Comparison of ENCODE assay signal across 1 cellular context in the genomic region with DNA sequence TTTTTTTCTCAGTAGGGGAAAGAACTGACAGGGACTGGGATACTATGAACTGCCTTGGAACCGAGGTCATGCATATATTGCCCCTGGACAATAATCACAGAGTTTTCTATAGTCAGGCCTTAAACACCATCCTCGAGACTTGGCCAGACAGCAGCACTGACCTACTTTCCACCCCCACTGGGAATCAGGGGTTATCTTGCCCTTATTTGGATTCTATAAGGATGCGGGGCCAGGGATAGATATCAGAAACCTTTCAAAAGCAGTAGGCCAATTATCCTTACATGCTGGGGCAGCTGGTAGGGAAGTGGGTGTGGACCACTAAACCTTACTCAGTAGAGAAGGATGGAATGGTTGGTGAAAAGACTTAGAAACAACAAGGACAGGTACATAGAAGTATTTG.
TF ChIP-seq lines count a peak whose summit lies in the region.

No MANE protein-coding gene starts in this region.

TF ChIP-seq in A549, 52 proteins besides CTCF, POLR2A, EP300 and RAD21:
- TF ChIP-seq EHF (CRISPR knock-in tag; IDR thresholded peaks at IDR 0.05) (no peak), BHLHE40 (IDR thresholded peaks at IDR 0.05; ENCODE audit: low read depth, low read length) (no peak), SMC3 (IDR thresholded peaks at IDR 0.05) (no peak), RFX5 (IDR thresholded peaks at IDR 0.05) (no peak), ZSCAN20 (CRISPR knock-in tag; IDR thresholded peaks at IDR 0.05) (no peak)
